Comparison of ENCODE assay signal across 17 cellular contexts in genomic region chr11:12161603-12162350, GRCh38. TPM values are rescaled to one million over a fixed set of nuclear protein-coding genes. Genes with fewer than 3 reads are reported as not detected.
DNase-seq lines count a peak whose midpoint lies in the region; ATAC-seq and TF ChIP-seq lines count a peak whose summit lies in the region.
"Had no signal": no experiment of that assay in that cellular context is flagged by ENCODE, and none has a peak within 500 bp of the region (broad histone marks: within the 10 kb centered on the region; RNA-seq: fewer than 3 reads in every experiment).

No MANE protein-coding gene starts in this region.

- no peaks in the 10 kb centered on the region for H3K27me3 ChIP-seq in transverse colon
- H3K27me3 ChIP-seq: suprapubic skin had no signal

- no peak for TF ChIP-seq EP300 in transverse colon (IDR thresholded peaks at IDR 0.05; ENCODE audit: low read depth)

- peaks cover 60% of the 10 kb centered on the region for H3K4me1 Mint-ChIP-seq in activated T-cell treated with anti-CD3 and anti-CD28 coated beads, Interleukin-2, amount 50 U/mL, for 24 hours (ENCODE audit: low read depth)
- H3K4me1 Mint-ChIP-seq in activated T-cell treated with anti-CD3 and anti-CD28 coated beads, Interleukin-2, amount 50 U/mL, for 4 hours (ENCODE audit: low read depth), result peaks cover 23% of the 10 kb centered on the region
- H3K4me1 Mint-ChIP-seq in dendritic cell treated with granulocyte-macrophage colony-stimulating factor and Interleukin-4, amounts not matched to agents 40 ng/mL and 50 ng/mL, for 4 days (ENCODE audit: low read depth), result peaks cover 60% of the 10 kb centered on the region

- intact Hi-C loops in dendritic cell treated with granulocyte-macrophage colony-stimulating factor and Interleukin-4, amounts not matched to agents 40 ng/mL and 50 ng/mL, for 4 days (cut with micrococcal nuclease), result no loop called here
- intact Hi-C loops in transverse colon (cut with DNase I; ENCODE audit: low total_unique reads), result no loop called here

- H3K9me3 Mint-ChIP-seq in activated T-cell treated with anti-CD3 and anti-CD28 coated beads, Interleukin-2, amount 50 U/mL, for 24 hours, result no peaks in the 10 kb centered on the region
- no peaks in the 10 kb centered on the region for H3K9me3 Mint-ChIP-seq in activated T-cell treated with anti-CD3 and anti-CD28 coated beads, Interleukin-2, amount 50 U/mL, for 4 hours
- H3K9me3 Mint-ChIP-seq in dendritic cell treated with granulocyte-macrophage colony-stimulating factor and Interleukin-4, amounts not matched to agents 40 ng/mL and 50 ng/mL, for 4 days, result no peaks in the 10 kb centered on the region
- H3K9me3 Mint-ChIP-seq: activated naive CD8-positive, alpha-beta T cell treated with anti-CD3 and anti-CD28 coated beads, Interleukin-2, amount 50 U/mL, for 24 hours; activated T-cell treated with anti-CD3 and anti-CD28 coated beads, Interleukin-2, amount 50 U/mL, for 72 hours; naive thymus-derived CD8-positive, alpha-beta T cell had no signal

- DNase-seq in activated T-cell treated with anti-CD3 and anti-CD28 coated beads, Interleukin-2, amount 50 U/mL, for 24 hours, result peak; percentile 8
- no peak for DNase-seq in activated T-cell treated with anti-CD3 and anti-CD28 coated beads, Interleukin-2, amount 50 U/mL, for 4 hours
- DNase-seq in mesenteric fat pad (ENCODE audit: low spot score) (peak; percentile 30), transverse colon (no peak), NCI-H1092 treated with DMSO at 0.1 percent for 48 hours (lab: John Stamatoyannopoulos, UW) (no peak), NCI-H1436 treated with DMSO at 0.1 percent for 48 hours (lab: John Stamatoyannopoulos, UW) (no peak)
- DNase-seq: activated CD4-positive, alpha-beta T cell treated with anti-CD3 and anti-CD28 coated beads, Interleukin-2, amount 50 U/mL, for 48 hours; activated naive CD8-positive, alpha-beta T cell treated with anti-CD3 and anti-CD28 coated beads, Interleukin-2, amount 50 U/mL, for 24 hours; activated T-cell treated with anti-CD3 and anti-CD28 coated beads, Interleukin-2, amount 50 U/mL, for 72 hours; naive thymus-derived CD8-positive, alpha-beta T cell; NCI-H1694 treated with DMSO at 0.1 percent for 48 hours; T1000 had no signal

- no peak for ATAC-seq in activated T-cell treated with anti-CD3 and anti-CD28 coated beads, Interleukin-2, amount 50 U/mL, for 4 hours
- no peak for ATAC-seq in HG02970 (IDR thresholded peaks at IDR 0.05; ENCODE audit: low FRiP score, unreplicated experiment)
- ATAC-seq: activated naive CD8-positive, alpha-beta T cell treated with anti-CD3 and anti-CD28 coated beads, Interleukin-2, amount 50 U/mL, for 24 hours; activated T-cell treated with anti-CD3 and anti-CD28 coated beads, Interleukin-2, amount 50 U/mL, for 72 hours; esophagus mucosa; naive thymus-derived CD8-positive, alpha-beta T cell had no signal

- H3K4me3 ChIP-seq in transverse colon, result no peak overlapping the region
- H3K4me3 ChIP-seq: suprapubic skin had no signal

- no peak for TF ChIP-seq POLR2A in transverse colon (IDR thresholded peaks at IDR 0.05)

- H3K4me1 ChIP-seq in transverse colon, result peaks cover 64 to 95% (median 79%) of the 10 kb centered on the region in 4 donors

- H3K27ac Mint-ChIP-seq in activated T-cell treated with anti-CD3 and anti-CD28 coated beads, Interleukin-2, amount 50 U/mL, for 24 hours, result no peak overlapping the region
- H3K27ac Mint-ChIP-seq in dendritic cell treated with granulocyte-macrophage colony-stimulating factor and Interleukin-4, amounts not matched to agents 40 ng/mL and 50 ng/mL, for 4 days, result peak overlapping the region; percentile 90
- H3K27ac Mint-ChIP-seq: progenitor cell of endocrine pancreas had no signal

- no peaks in the 10 kb centered on the region for H3K27me3 Mint-ChIP-seq in activated T-cell treated with anti-CD3 and anti-CD28 coated beads, Interleukin-2, amount 50 U/mL, for 24 hours
- H3K27me3 Mint-ChIP-seq in activated T-cell treated with anti-CD3 and anti-CD28 coated beads, Interleukin-2, amount 50 U/mL, for 4 hours (ENCODE audit: low read depth), result no peaks in the 10 kb centered on the region
- no peaks in the 10 kb centered on the region for H3K27me3 Mint-ChIP-seq in dendritic cell treated with granulocyte-macrophage colony-stimulating factor and Interleukin-4, amounts not matched to agents 40 ng/mL and 50 ng/mL, for 4 days
- H3K27me3 Mint-ChIP-seq: activated naive CD8-positive, alpha-beta T cell treated with anti-CD3 and anti-CD28 coated beads, Interleukin-2, amount 50 U/mL, for 24 hours; naive thymus-derived CD8-positive, alpha-beta T cell had no signal

- 73 to 87% methylated on average over 4 to 12 of the region's 12 CpGs for WGBS in transverse colon (ENCODE audit: low coverage in 1 of 2), 2 donors

- peaks cover 38% of the 10 kb centered on the region for H3K36me3 Mint-ChIP-seq in activated T-cell treated with anti-CD3 and anti-CD28 coated beads, Interleukin-2, amount 50 U/mL, for 24 hours (ENCODE audit: low read depth)
- peaks cover 8% of the 10 kb centered on the region for H3K36me3 Mint-ChIP-seq in activated T-cell treated with anti-CD3 and anti-CD28 coated beads, Interleukin-2, amount 50 U/mL, for 4 hours (ENCODE audit: insufficient read depth)
- peaks cover 47% of the 10 kb centered on the region for H3K36me3 Mint-ChIP-seq in dendritic cell treated with granulocyte-macrophage colony-stimulating factor and Interleukin-4, amounts not matched to agents 40 ng/mL and 50 ng/mL, for 4 days (ENCODE audit: low read depth)
- H3K36me3 Mint-ChIP-seq: naive thymus-derived CD8-positive, alpha-beta T cell had no signal

- H3K27ac ChIP-seq in transverse colon, result peak overlapping the region; percentile 87 to 90 (median 88)
- H3K27ac ChIP-seq: suprapubic skin had no signal

- in situ Hi-C loops in transverse colon (cut with MboI; ENCODE audit: low pct_ligation_motif_present in 1 of 4, low pct_unique_long_range_greater_than_20kb in 1 of 4, low sequenced_read_pairs in 3 of 4), result no loop called here

- H3K4me3 Mint-ChIP-seq in activated T-cell treated with anti-CD3 and anti-CD28 coated beads, Interleukin-2, amount 50 U/mL, for 24 hours, result no peak overlapping the region
- H3K4me3 Mint-ChIP-seq in activated T-cell treated with anti-CD3 and anti-CD28 coated beads, Interleukin-2, amount 50 U/mL, for 4 hours, result no peak overlapping the region
- H3K4me3 Mint-ChIP-seq in dendritic cell treated with granulocyte-macrophage colony-stimulating factor and Interleukin-4, amounts not matched to agents 40 ng/mL and 50 ng/mL, for 4 days, result no peak overlapping the region
- H3K4me3 Mint-ChIP-seq: activated naive CD8-positive, alpha-beta T cell treated with anti-CD3 and anti-CD28 coated beads, Interleukin-2, amount 50 U/mL, for 24 hours; activated T-cell treated with anti-CD3 and anti-CD28 coated beads, Interleukin-2, amount 50 U/mL, for 72 hours; naive thymus-derived CD8-positive, alpha-beta T cell had no signal

- no peaks in the 10 kb centered on the region for H3K36me3 ChIP-seq in transverse colon

- no peaks in the 10 kb centered on the region for H3K9me3 ChIP-seq in transverse colon
- H3K9me3 ChIP-seq: suprapubic skin had no signal

- no peak for TF ChIP-seq CTCF in transverse colon (IDR thresholded peaks at IDR 0.05)

RNA-seq across cellular contexts. Expression of gene MICAL2, which starts 51.4 kb away (rescaled TPM):
- 100 to 1,000 TPM in 1 of 3 donors, 10 to 100 TPM in 2; 70.3 to 118 (median 71.4) TPM for total RNA-seq in activated T-cell treated with anti-CD3 and anti-CD28 coated beads, Interleukin-2, amount 50 U/mL, for 4 hours
- 31.1 TPM for total RNA-seq in mesenteric fat pad
- total RNA-seq in transverse colon, result 100 to 1,000 TPM; 309 to 483 (median 316) TPM

Comparison
In these comparisons a context has a peak if more than half of its experiments do, and no peak if none do; other contexts are left out.
1. DNase-seq: peak in activated T-cell treated with anti-CD3 and anti-CD28 coated beads, Interleukin-2, amount 50 U/mL, for 24 hours (single experiment) and mesenteric fat pad (single experiment); none in activated T-cell treated with anti-CD3 and anti-CD28 coated beads, Interleukin-2, amount 50 U/mL, for 4 hours (single experiment), transverse colon (single experiment), NCI-H1092 treated with DMSO at 0.1 percent for 48 hours (single experiment) and NCI-H1436 treated with DMSO at 0.1 percent for 48 hours (single experiment).